In the genomic region with DNA sequence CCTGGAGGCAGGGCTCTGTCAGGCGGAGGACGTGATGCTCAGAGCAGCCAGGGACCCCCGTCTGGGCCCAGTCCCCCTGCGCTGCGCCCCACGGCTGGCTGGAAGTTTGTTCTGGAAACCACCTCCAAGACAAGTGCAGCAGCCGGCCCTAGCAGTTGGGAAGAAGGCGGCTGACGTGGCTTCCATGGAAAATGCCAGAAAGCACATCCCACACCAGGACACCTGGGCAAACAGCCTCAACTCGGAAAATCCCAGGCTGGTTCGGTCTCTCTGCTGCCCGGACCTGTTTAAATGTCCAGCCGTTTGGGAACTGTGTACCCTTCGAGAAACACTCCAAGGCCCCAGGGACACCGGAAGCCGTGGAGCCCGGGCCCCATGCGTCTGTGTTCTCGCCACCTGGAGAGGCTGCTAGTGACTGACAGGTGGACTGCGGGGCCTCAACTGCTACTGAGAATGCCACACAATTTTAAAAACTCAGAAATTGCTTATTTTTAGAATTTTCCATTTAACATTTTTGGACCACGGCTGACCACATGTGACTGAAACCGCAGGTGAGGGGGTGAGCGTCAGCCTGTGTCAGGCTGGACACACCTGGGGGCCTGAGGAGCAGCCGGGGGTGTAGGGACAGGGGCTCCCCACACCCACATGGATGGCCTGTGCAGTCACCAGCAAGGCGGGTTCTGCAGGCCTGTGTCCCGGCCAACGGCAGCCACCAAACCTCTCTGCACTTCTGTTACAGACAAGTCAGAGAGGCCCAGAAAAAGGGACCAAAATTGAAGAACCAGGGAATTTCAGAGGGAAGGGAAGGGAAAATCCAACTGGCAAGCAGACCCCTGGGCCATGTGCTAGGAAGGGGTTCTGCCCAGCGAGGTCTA, we compare ENCODE assay signal across 1 cellular context.
TF ChIP-seq lines count a peak whose summit lies in the region.

No MANE protein-coding gene starts in this region.

TF ChIP-seq in GM23338, 12 proteins besides CTCF, POLR2A, EP300 and RAD21 (continued from another document):
- TF ChIP-seq ZNF462 (CRISPR knock-in tag; IDR thresholded peaks at IDR 0.05) = no peak
- no peak for TF ChIP-seq CREB1 (CRISPR knock-in tag; IDR thresholded peaks at IDR 0.05; ENCODE audit: low read depth)
